In genomic region chr11:13012037-13012693, GRCh38 we compare ENCODE assay signal across 16 cellular contexts. TPM values are rescaled to one million over a fixed set of nuclear protein-coding genes. Genes with fewer than 3 reads are reported as not detected.
DNase-seq lines count a peak whose midpoint lies in the region; ATAC-seq and TF ChIP-seq lines count a peak whose summit lies in the region.
"Had no signal": no experiment of that assay in that cellular context is flagged by ENCODE, and none has a peak within 500 bp of the region (broad histone marks: within the 10 kb centered on the region; RNA-seq: fewer than 3 reads in every experiment).

No MANE protein-coding gene starts in this region.

- H2BK15ac ChIP-seq in mesendoderm (replicated peaks; ENCODE audit: low read depth), result no peak overlapping the region

- H3K27me3 ChIP-seq in cardiac muscle cell (peaks cover 26% of the 10 kb centered on the region), mesendoderm (ENCODE audit: insufficient read depth, low read length, poor library complexity) (no peaks in the 10 kb centered on the region)

- H2BK120ac ChIP-seq in mesendoderm (ENCODE audit: low read depth, low read length), result no peak overlapping the region

- H3K4me1 Mint-ChIP-seq in endothelial cell (ENCODE audit: unreplicated experiment), result peaks cover 21% of the 10 kb centered on the region
- H3K4me1 Mint-ChIP-seq: natural killer cell had no signal

- H3K36me3 ChIP-seq in cardiac muscle cell (no peaks in the 10 kb centered on the region), mesendoderm (ENCODE audit: control insufficient read depth, insufficient read depth, low read length) (no peaks in the 10 kb centered on the region)
- H3K36me3 ChIP-seq: tibial artery had no signal

- H3K9ac ChIP-seq in mesendoderm (ENCODE audit: low read length), result peak overlapping the region; percentile 37

- intact Hi-C loops in Right ventricle myocardium inferior (cut with DNase I), result no loop called here

- ATAC-seq in Right ventricle myocardium inferior, result no peak
- no peak for ATAC-seq in activated CD4-positive, CD25-positive, alpha-beta regulatory T cell treated with anti-CD3 and anti-CD28 coated beads, Interleukin-2, amount 50 U/mL, for 24 hours
- ATAC-seq: natural killer cell had no signal

- H3K9me3 Mint-ChIP-seq in endothelial cell (ENCODE audit: unreplicated experiment), result no peaks in the 10 kb centered on the region
- H3K9me3 Mint-ChIP-seq: activated B cell treated with CpG ODN at 0.5 μM for 24 hours; activated naive CD8-positive, alpha-beta T cell treated with anti-CD3 and anti-CD28 coated beads, Interleukin-2, amount 10 ng/mL, durations not matched to agents 7 days and 5 days; natural killer cell had no signal

- no peak overlapping the region for H2BK5ac ChIP-seq in mesendoderm (ENCODE audit: low read length)

- TF ChIP-seq CTCF in cardiac muscle cell (IDR thresholded peaks at IDR 0.05; ENCODE audit: low read depth, low read length) (no peak), endothelial cell (IDR thresholded peaks at IDR 0.05; ENCODE audit: unreplicated experiment) (no peak)

- H2AK5ac ChIP-seq in mesendoderm (ENCODE audit: low read length), result no peak overlapping the region

- H3K4me3 Mint-ChIP-seq in endothelial cell (ENCODE audit: unreplicated experiment), result peak overlapping the region; percentile 90
- H3K4me3 Mint-ChIP-seq: activated B cell treated with CpG ODN at 0.5 μM for 24 hours; activated naive CD8-positive, alpha-beta T cell treated with anti-CD3 and anti-CD28 coated beads, Interleukin-2, amount 10 ng/mL, durations not matched to agents 7 days and 5 days; natural killer cell had no signal

- no peak overlapping the region for H3K18ac ChIP-seq in mesendoderm (ENCODE audit: low read length)

- H3K27ac ChIP-seq in cardiac muscle cell (no peak overlapping the region), mesendoderm (ENCODE audit: low read depth, low read length) (no peak overlapping the region)
- H3K27ac ChIP-seq: SK-N-MC, tibial artery had no signal

- no peak overlapping the region for H3K27ac Mint-ChIP-seq in endothelial cell (ENCODE audit: unreplicated experiment)
- H3K27ac Mint-ChIP-seq: activated B cell treated with CpG ODN at 0.5 μM for 24 hours; activated naive CD8-positive, alpha-beta T cell treated with anti-CD3 and anti-CD28 coated beads, Interleukin-2, amount 10 ng/mL, durations not matched to agents 7 days and 5 days; natural killer cell had no signal

- peak; percentile 27 to 91 for DNase-seq in cardiac muscle cell (ENCODE audit: low read depth in 1 of 2, low spot score in 1 of 2)
- no peak for DNase-seq in Right ventricle myocardium inferior (ENCODE audit: missing footprints)
- peak; percentile 8 for DNase-seq in endothelial cell (ENCODE audit: low spot score)
- DNase-seq in mesendoderm, result peak; percentile 98
- DNase-seq in NCI-H1417 (lab: John Stamatoyannopoulos, UW), result no peak
- no peak for DNase-seq in activated naive CD4-positive, alpha-beta T cell (lab: John Stamatoyannopoulos, UW)
- no peak for DNase-seq in HK-2 (ENCODE audit: unreplicated experiment)
- DNase-seq: activated B cell treated with CpG ODN at 0.5 μM for 24 hours; activated naive CD8-positive, alpha-beta T cell treated with anti-CD3 and anti-CD28 coated beads, Interleukin-2, amount 10 ng/mL, durations not matched to agents 7 days and 5 days; cortex of kidney; foreskin fibroblast; natural killer cell; NCI-H187; tibial artery had no signal

- H3K4me2 ChIP-seq in mesendoderm (ENCODE audit: low read length), result no peak overlapping the region

- no peak overlapping the region for H3K23ac ChIP-seq in mesendoderm (ENCODE audit: low read length)

- H3K27me3 Mint-ChIP-seq in endothelial cell (ENCODE audit: unreplicated experiment), result peaks cover 2% of the 10 kb centered on the region

- WGBS in mesendoderm (ENCODE audit: extremely low coverage, insufficient coverage, low lambda C conversion rate), result no CpG with 5 or more reads among the region's 9 CpGs

- no peaks in the 10 kb centered on the region for H3K79me1 ChIP-seq in mesendoderm (ENCODE audit: low read length)

- H3K36me3 Mint-ChIP-seq in endothelial cell (ENCODE audit: low read depth, unreplicated experiment), result no peaks in the 10 kb centered on the region
- H3K36me3 Mint-ChIP-seq: activated naive CD8-positive, alpha-beta T cell treated with anti-CD3 and anti-CD28 coated beads, Interleukin-2, amount 10 ng/mL, durations not matched to agents 7 days and 5 days; natural killer cell had no signal

- peak overlapping the region; percentile 25 for H3K4me3 ChIP-seq in cardiac muscle cell
- H3K4me3 ChIP-seq in mesendoderm (ENCODE audit: low read length), result no peak overlapping the region
- H3K4me3 ChIP-seq: SK-N-MC, tibial artery had no signal

- peak overlapping the region; percentile 26 for H3K56ac ChIP-seq in mesendoderm (ENCODE audit: low read length)

- H4K5ac ChIP-seq in mesendoderm (ENCODE audit: low read length), result no peak overlapping the region

- no peaks in the 10 kb centered on the region for H3K79me2 ChIP-seq in mesendoderm (ENCODE audit: control insufficient read depth, insufficient read depth, low read length)

- no peak overlapping the region for H3K4ac ChIP-seq in mesendoderm (ENCODE audit: low read depth, low read length)

- H4K8ac ChIP-seq in mesendoderm (ENCODE audit: low read depth, low read length), result no peak overlapping the region

- H3K4me1 ChIP-seq in cardiac muscle cell (ENCODE audit: low read depth) (peaks cover 42% of the 10 kb centered on the region), mesendoderm (ENCODE audit: control insufficient read depth, low read depth, low read length) (peaks cover 12% of the 10 kb centered on the region)

- no peaks in the 10 kb centered on the region for H3K9me3 ChIP-seq in cardiac muscle cell (ENCODE audit: low read depth)
- H3K9me3 ChIP-seq: tibial artery had no signal

RNA-seq across cellular contexts. Expression of gene RASSF10, which starts 3.0 kb away (rescaled TPM):
- 7.1 and 8.2 TPM in 2 replicates for total RNA-seq in cardiac muscle cell
- polyA plus RNA-seq in cardiac muscle cell, result 0.09 TPM in 1 of 2 replicates, not detected in the other
- total RNA-seq in Right ventricle myocardium inferior, result 0.19 TPM
- total RNA-seq in endothelial cell (ENCODE audit: unreplicated experiment), result 17.5 TPM
- 0.35 TPM for polyA plus RNA-seq in mesendoderm (2013, experiment 1 of 2)
- 0.52 TPM for polyA plus RNA-seq in mesendoderm (2013, experiment 2 of 2)
- total RNA-seq: activated B cell treated with CpG ODN at 0.5 μM for 24 hours; activated naive CD8-positive, alpha-beta T cell treated with anti-CD3 and anti-CD28 coated beads, Interleukin-2, amount 10 ng/mL, durations not matched to agents 7 days and 5 days; natural killer cell had no signal

Comparison
In these comparisons a context has a peak if more than half of its experiments do, and no peak if none do; other contexts are left out.
1. DNase-seq: peak in cardiac muscle cell (2 of 2), endothelial cell (single experiment) and mesendoderm (single experiment); none in Right ventricle myocardium inferior (single experiment), NCI-H1417 (0 of 3), activated naive CD4-positive, alpha-beta T cell (0 of 4) and HK-2 (single experiment).